Comparison of ENCODE assay signal across 8 cellular contexts in genomic region chr15:76339302-76340197, GRCh38. TPM values are rescaled to one million over a fixed set of nuclear protein-coding genes. Genes with fewer than 3 reads are reported as not detected.
DNase-seq lines count a peak whose midpoint lies in the region; FAIRE-seq and TF ChIP-seq lines count a peak whose summit lies in the region.
"Had no signal": no experiment of that assay in that cellular context is flagged by ENCODE, and none has a peak within 500 bp of the region (broad histone marks: within the 10 kb centered on the region; RNA-seq: fewer than 3 reads in every experiment).

No MANE protein-coding gene starts in this region.

- H3K36me3 ChIP-seq in brain microvascular endothelial cell (replicated peaks), result no peaks in the 10 kb centered on the region

- TF ChIP-seq CTCF in glutamatergic neuron (IDR thresholded peaks at IDR 0.05; ENCODE audit: partially characterized antibody, unreplicated experiment), result no peak
- no peak for TF ChIP-seq CTCF in brain microvascular endothelial cell (IDR thresholded peaks at IDR 0.05; ENCODE audit: low read depth, low read length, missing control alignments)

- no peak overlapping the region for H3K27ac ChIP-seq in brain microvascular endothelial cell

- no peak overlapping the region for H3K4me3 ChIP-seq in brain microvascular endothelial cell (ENCODE audit: low read depth, low read length)

- H3K4me1 Mint-ChIP-seq in T-helper 2 cell treated with Interferon-gamma antibody and Interleukin-4, amounts not matched to agents 5 μg/mL and 100 μg/mL, for 36 hours (ENCODE audit: low read depth), result peaks cover 36% of the 10 kb centered on the region
- H3K4me1 Mint-ChIP-seq in glutamatergic neuron (ENCODE audit: low read depth, unreplicated experiment), result peaks cover 15% of the 10 kb centered on the region

- H3K36me3 Mint-ChIP-seq in T-helper 2 cell treated with Interferon-gamma antibody and Interleukin-4, amounts not matched to agents 5 μg/mL and 100 μg/mL, for 36 hours (ENCODE audit: low read depth), result peaks cover 13% of the 10 kb centered on the region
- H3K36me3 Mint-ChIP-seq in glutamatergic neuron (ENCODE audit: unreplicated experiment), result peaks cover 16% of the 10 kb centered on the region

- peak; percentile 50 for DNase-seq in GM19239 (ENCODE audit: insufficient read length, low spot score)
- no peak for DNase-seq in T-helper 2 cell treated with Interferon-gamma antibody and Interleukin-4, amounts not matched to agents 5 μg/mL and 100 μg/mL, for 36 hours (ENCODE audit: low spot score)
- DNase-seq in glutamatergic neuron, result peak; percentile 50
- DNase-seq in stimulated activated CD8-positive, alpha-beta memory T cell treated with anti-CD3 and anti-CD28 coated beads, Interleukin-4, amount 100 ng/mL, for 48 hours, result peak; percentile 34
- DNase-seq in NCI-H1092 treated with DMSO at 0.1 percent for 48 hours (lab: John Stamatoyannopoulos, UW), result no peak
- DNase-seq in amniotic stem cell (lab: John Stamatoyannopoulos, UW), result no peak
- DNase-seq in brain microvascular endothelial cell, result no peak

- peak overlapping the region; percentile 87 for H3K4me3 Mint-ChIP-seq in T-helper 2 cell treated with Interferon-gamma antibody and Interleukin-4, amounts not matched to agents 5 μg/mL and 100 μg/mL, for 36 hours
- peak overlapping the region; percentile 93 for H3K4me3 Mint-ChIP-seq in glutamatergic neuron (ENCODE audit: unreplicated experiment)

- in situ Hi-C loops in brain microvascular endothelial cell (cut with HindIII; ENCODE audit: low pct_ligation_motif_present, low sequenced_read_pairs), result no loop called here

- H3K9me3 Mint-ChIP-seq in T-helper 2 cell treated with Interferon-gamma antibody and Interleukin-4, amounts not matched to agents 5 μg/mL and 100 μg/mL, for 36 hours, result no peaks in the 10 kb centered on the region
- H3K9me3 Mint-ChIP-seq in glutamatergic neuron (ENCODE audit: unreplicated experiment), result peaks cover 46% of the 10 kb centered on the region

- peaks cover 79% of the 10 kb centered on the region for H3K27me3 ChIP-seq in brain microvascular endothelial cell (replicated peaks)

- peak; percentile 44 for FAIRE-seq in GM19239 (lab: Jason Lieb, UNC)
- FAIRE-seq: frontal cortex had no signal

- peaks cover 77% of the 10 kb centered on the region for H3K27me3 Mint-ChIP-seq in T-helper 2 cell treated with Interferon-gamma antibody and Interleukin-4, amounts not matched to agents 5 μg/mL and 100 μg/mL, for 36 hours (ENCODE audit: low read depth)
- H3K27me3 Mint-ChIP-seq in glutamatergic neuron (ENCODE audit: unreplicated experiment), result peaks cover 48% of the 10 kb centered on the region

- no peak overlapping the region for H3K27ac Mint-ChIP-seq in T-helper 2 cell treated with Interferon-gamma antibody and Interleukin-4, amounts not matched to agents 5 μg/mL and 100 μg/mL, for 36 hours
- peak overlapping the region; percentile 96 for H3K27ac Mint-ChIP-seq in glutamatergic neuron (ENCODE audit: unreplicated experiment)

RNA-seq across cellular contexts. Expression of gene ISL2, which starts 3.0 kb away (rescaled TPM):
- 78.7 TPM for total RNA-seq in glutamatergic neuron (ENCODE audit: unreplicated experiment)
- total RNA-seq: frontal cortex had no signal

RNA-seq across cellular contexts. Expression of gene ETFA, which starts 28.3 kb away (rescaled TPM):
- 144 TPM for total RNA-seq in glutamatergic neuron (ENCODE audit: unreplicated experiment)

Comparison
In these comparisons a context has a peak if more than half of its experiments do, and no peak if none do; other contexts are left out.
1. DNase-seq: peak in GM19239 (single experiment), glutamatergic neuron (single experiment) and stimulated activated CD8-positive, alpha-beta memory T cell treated with anti-CD3 and anti-CD28 coated beads, Interleukin-4, amount 100 ng/mL, for 48 hours (single experiment); none in T-helper 2 cell treated with Interferon-gamma antibody and Interleukin-4, amounts not matched to agents 5 μg/mL and 100 μg/mL, for 36 hours (single experiment), NCI-H1092 treated with DMSO at 0.1 percent for 48 hours (single experiment), amniotic stem cell (single experiment) and brain microvascular endothelial cell (single experiment).